In the genomic region with DNA sequence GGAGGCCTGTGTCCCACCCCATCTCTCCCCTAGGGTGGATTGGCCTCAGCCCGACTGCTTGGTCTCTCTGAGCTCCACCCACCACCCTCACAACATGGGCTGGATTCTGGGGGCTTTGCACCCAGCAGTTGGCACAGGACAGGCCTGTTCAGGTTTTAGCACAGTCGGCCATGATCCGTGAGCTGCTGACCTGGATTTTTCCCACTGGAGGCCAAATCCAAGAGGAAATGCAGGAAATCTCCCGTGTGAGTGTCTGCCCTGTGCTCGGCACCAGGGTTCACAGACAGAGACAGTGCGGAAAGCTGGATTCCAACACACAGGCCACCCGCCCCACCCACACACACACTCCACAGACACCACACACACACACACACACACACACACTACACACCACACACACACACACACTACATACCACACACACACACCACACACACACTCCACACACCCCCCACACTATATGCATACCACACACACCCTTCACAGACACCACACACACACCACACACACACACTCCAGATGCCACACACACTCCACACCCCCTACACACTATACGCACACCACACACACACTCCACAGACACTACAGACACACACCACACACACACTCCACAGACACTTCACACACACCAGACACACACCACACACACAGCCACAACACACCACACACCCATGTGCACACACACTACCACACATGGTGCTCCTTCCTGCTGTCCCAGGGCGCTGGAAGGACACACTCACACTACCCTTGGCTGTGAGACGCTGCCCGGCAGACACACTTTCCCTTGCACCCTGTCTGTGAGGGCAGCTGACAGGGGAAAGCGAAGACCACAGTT, we compare ENCODE assay signal across 1 cellular context.
TF ChIP-seq lines count a peak whose summit lies in the region.

No MANE protein-coding gene starts in this region.

TF ChIP-seq in WTC11, 78 proteins besides CTCF, POLR2A, EP300 and RAD21 (continued from another document):
- TF ChIP-seq ATF1 (CRISPR knock-in tag; IDR thresholded peaks at IDR 0.05) (no peak), GRHL2 (CRISPR knock-in tag; IDR thresholded peaks at IDR 0.05; ENCODE audit: insufficient replicate concordance, severe bottlenecking) (no peak), ZNF423 (CRISPR knock-in tag; IDR thresholded peaks at IDR 0.05) (no peak), JUN (CRISPR knock-in tag; IDR thresholded peaks at IDR 0.05) (no peak)
- TF ChIP-seq, protein P1, sequence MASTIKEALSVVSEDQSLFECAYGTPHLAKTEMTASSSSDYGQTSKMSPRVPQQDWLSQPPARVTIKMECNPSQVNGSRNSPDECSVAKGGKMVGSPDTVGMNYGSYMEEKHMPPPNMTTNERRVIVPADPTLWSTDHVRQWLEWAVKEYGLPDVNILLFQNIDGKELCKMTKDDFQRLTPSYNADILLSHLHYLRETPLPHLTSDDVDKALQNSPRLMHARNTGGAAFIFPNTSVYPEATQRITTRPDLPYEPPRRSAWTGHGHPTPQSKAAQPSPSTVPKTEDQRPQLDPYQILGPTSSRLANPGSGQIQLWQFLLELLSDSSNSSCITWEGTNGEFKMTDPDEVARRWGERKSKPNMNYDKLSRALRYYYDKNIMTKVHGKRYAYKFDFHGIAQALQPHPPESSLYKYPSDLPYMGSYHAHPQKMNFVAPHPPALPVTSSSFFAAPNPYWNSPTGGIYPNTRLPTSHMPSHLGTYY (CRISPR knock-in tag; IDR thresholded peaks at IDR 0.05), result no peak
- TF ChIP-seq, protein P2, sequence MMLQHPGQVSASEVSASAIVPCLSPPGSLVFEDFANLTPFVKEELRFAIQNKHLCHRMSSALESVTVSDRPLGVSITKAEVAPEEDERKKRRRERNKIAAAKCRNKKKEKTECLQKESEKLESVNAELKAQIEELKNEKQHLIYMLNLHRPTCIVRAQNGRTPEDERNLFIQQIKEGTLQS (CRISPR knock-in tag; conservative IDR thresholded peaks at IDR 0.05), result no peak
- TF ChIP-seq, protein P3, sequence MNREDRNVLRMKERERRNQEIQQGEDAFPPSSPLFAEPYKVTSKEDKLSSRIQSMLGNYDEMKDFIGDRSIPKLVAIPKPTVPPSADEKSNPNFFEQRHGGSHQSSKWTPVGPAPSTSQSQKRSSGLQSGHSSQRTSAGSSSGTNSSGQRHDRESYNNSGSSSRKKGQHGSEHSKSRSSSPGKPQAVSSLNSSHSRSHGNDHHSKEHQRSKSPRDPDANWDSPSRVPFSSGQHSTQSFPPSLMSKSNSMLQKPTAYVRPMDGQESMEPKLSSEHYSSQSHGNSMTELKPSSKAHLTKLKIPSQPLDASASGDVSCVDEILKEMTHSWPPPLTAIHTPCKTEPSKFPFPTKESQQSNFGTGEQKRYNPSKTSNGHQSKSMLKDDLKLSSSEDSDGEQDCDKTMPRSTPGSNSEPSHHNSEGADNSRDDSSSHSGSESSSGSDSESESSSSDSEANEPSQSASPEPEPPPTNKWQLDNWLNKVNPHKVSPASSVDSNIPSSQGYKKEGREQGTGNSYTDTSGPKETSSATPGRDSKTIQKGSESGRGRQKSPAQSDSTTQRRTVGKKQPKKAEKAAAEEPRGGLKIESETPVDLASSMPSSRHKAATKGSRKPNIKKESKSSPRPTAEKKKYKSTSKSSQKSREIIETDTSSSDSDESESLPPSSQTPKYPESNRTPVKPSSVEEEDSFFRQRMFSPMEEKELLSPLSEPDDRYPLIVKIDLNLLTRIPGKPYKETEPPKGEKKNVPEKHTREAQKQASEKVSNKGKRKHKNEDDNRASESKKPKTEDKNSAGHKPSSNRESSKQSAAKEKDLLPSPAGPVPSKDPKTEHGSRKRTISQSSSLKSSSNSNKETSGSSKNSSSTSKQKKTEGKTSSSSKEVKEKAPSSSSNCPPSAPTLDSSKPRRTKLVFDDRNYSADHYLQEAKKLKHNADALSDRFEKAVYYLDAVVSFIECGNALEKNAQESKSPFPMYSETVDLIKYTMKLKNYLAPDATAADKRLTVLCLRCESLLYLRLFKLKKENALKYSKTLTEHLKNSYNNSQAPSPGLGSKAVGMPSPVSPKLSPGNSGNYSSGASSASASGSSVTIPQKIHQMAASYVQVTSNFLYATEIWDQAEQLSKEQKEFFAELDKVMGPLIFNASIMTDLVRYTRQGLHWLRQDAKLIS (CRISPR knock-in tag; IDR thresholded peaks at IDR 0.05; ENCODE audit: borderline replicate concordance), result no peak
TF ChIP-seq in WTC11: peak in this region for 0.
